Comparison of ENCODE assay signal across 1 cellular context in genomic region chr9:138009456-138010273, GRCh38.
TF ChIP-seq lines count a peak whose summit lies in the region.

No MANE protein-coding gene starts in this region.

TF ChIP-seq in WTC11, 78 proteins besides CTCF, POLR2A, EP300 and RAD21 (continued from another document):
- no peak for TF ChIP-seq ATF2 (CRISPR knock-in tag; IDR thresholded peaks at IDR 0.05; ENCODE audit: borderline replicate concordance, low read depth)
- TF ChIP-seq PRDM15 (CRISPR knock-in tag; IDR thresholded peaks at IDR 0.05), result no peak
- no peak for TF ChIP-seq ESRRA (CRISPR knock-in tag; IDR thresholded peaks at IDR 0.05; ENCODE audit: borderline replicate concordance)
- TF ChIP-seq ELF4 (CRISPR knock-in tag; IDR thresholded peaks at IDR 0.05; ENCODE audit: low read depth), result no peak
- no peak for TF ChIP-seq ZBTB43 (CRISPR knock-in tag; IDR thresholded peaks at IDR 0.05)
- no peak for TF ChIP-seq SOX15 (CRISPR knock-in tag; IDR thresholded peaks at IDR 0.05)
- no peak for TF ChIP-seq RELA (CRISPR knock-in tag; IDR thresholded peaks at IDR 0.05; ENCODE audit: borderline replicate concordance)
- TF ChIP-seq E2F4 (CRISPR knock-in tag; IDR thresholded peaks at IDR 0.05; ENCODE audit: borderline replicate concordance, low read depth), result no peak
- TF ChIP-seq KAT7 (CRISPR knock-in tag; IDR thresholded peaks at IDR 0.05; ENCODE audit: borderline replicate concordance), result no peak
- TF ChIP-seq IRF2 (CRISPR knock-in tag; IDR thresholded peaks at IDR 0.05; ENCODE audit: borderline replicate concordance, low read depth), result no peak
- TF ChIP-seq USF1 (CRISPR knock-in tag; IDR thresholded peaks at IDR 0.05), result no peak
